In the genomic region with DNA sequence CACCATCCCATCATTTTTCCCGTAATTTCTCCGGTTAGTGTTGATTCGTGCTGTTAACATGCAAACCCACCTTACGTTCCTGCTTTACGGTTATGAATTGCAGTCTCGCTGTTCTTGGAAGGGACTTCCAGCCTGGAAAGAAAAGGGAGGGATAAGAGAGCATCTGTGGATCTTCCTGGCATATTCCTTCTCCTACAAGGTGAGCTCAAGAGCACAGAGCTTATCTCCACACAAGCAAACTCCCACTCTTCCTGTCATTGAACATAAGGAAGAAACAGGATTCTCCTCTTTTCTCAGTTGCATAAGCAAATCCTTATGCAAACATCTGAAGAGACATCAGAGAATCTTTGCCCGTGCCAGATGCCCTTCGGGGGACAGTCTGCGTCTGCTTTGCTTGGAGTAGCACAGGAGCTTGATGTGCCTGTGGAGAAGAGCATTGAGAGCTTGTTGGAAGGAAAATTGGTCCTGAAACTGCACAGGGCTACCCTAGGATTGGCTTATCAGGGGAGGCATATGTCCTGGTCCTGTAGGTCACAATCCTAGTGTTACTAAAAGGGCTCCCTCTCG, we compare ENCODE assay signal across 28 cellular contexts.
"Had no signal": no experiment of that assay in that cellular context is flagged by ENCODE, and none has a peak within 500 bp of the region (broad histone marks: within the 10 kb centered on the region; RNA-seq: fewer than 3 reads in every experiment).

No MANE protein-coding gene starts in this region.

- H3K36me3 ChIP-seq: brain microvascular endothelial cell, cardiac muscle cell, MG63, SJSA1 had no signal

- H3K27me3 ChIP-seq: brain microvascular endothelial cell, cardiac muscle cell, SJSA1 had no signal

- H3K27ac ChIP-seq: brain microvascular endothelial cell, cardiac muscle cell, RWPE1, SJSA1 had no signal

- DNase-seq: activated CD4-positive, alpha-beta T cell treated with anti-CD3 and anti-CD28 coated beads for 1 hour; activated CD4-positive, alpha-beta T cell treated with anti-CD3 and anti-CD28 coated beads, Interleukin-2, amount 10 ng/mL, durations not matched to agents 24 days and 14 days; activated CD4-positive, alpha-beta T cell treated with anti-CD3 and anti-CD28 coated beads, Interleukin-2, amount 50 U/mL, for 48 hours; activated CD8-positive, alpha-beta memory T cell treated with anti-CD3 and anti-CD28 coated beads, Interleukin-2, amount 10 ng/mL, durations not matched to agents 7 days and 5 days; activated effector memory CD4-positive, alpha-beta T cell treated with anti-CD3 and anti-CD28 coated beads, Interleukin-2, amount 50 U/mL, for 16 hours; activated naive CD4-positive, alpha-beta T cell treated with Interleukin-2 at 50 U/mL for 16 hours; activated naive CD8-positive, alpha-beta T cell treated with anti-CD3 and anti-CD28 coated beads for 36 hours; activated T-cell treated with anti-CD3 and anti-CD28 coated beads, Interleukin-2, amount 50 U/mL, for 24 hours; brain microvascular endothelial cell; MG63; MV-4-11; NCI-H1092 treated with DMSO at 0.1 percent for 48 hours; NCI-H1436; NCI-H1694 treated with DMSO at 0.1 percent for 48 hours; NCI-H2029 treated with DMSO at 0.1 percent for 48 hours; NCI-H2171; NCI-H345; NCI-H510A; NCI-H69; NK-92 treated with Interleukin-12 subunit alpha and Interleukin-12 subunit beta, amount 100 ng/mL, for 24 hours; OCI-M1; SHP77; SW 1271 had no signal

- ATAC-seq: activated CD8-positive, alpha-beta memory T cell treated with anti-CD3 and anti-CD28 coated beads, Interleukin-2, amount 10 ng/mL, durations not matched to agents 7 days and 5 days; Panc1; SK-N-SH treated with all-trans-retinoic acid at 6 μM for 48 hours had no signal

- H3K9me3 ChIP-seq: SJSA1 had no signal

- H3K4me3 ChIP-seq: cardiac muscle cell, MG63, SJSA1 had no signal
